18 cellular contexts compared by ENCODE assay signal in genomic region chr14:72839753-72840390, GRCh38. TPM values are rescaled to one million over a fixed set of nuclear protein-coding genes. Genes with fewer than 3 reads are reported as not detected.
DNase-seq lines count a peak whose midpoint lies in the region; ATAC-seq, FAIRE-seq and TF ChIP-seq lines count a peak whose summit lies in the region.
"Had no signal": no experiment of that assay in that cellular context is flagged by ENCODE, and none has a peak within 500 bp of the region (broad histone marks: within the 10 kb centered on the region; RNA-seq: fewer than 3 reads in every experiment).

No MANE protein-coding gene starts in this region.

- ATAC-seq in Right ventricle myocardium inferior (no peak), left lobe of liver (peak; percentile 90), pancreas (peak in 3 of 4 donors; percentile 40 to 87 (median 55)), HG02678 (IDR thresholded peaks at IDR 0.05; ENCODE audit: unreplicated experiment) (no peak)
- ATAC-seq: CD8-positive, alpha-beta T cell; HCT116 had no signal

- no peak for FAIRE-seq in pancreas (lab: Jason Lieb, UNC)

- no peaks in the 10 kb centered on the region for H3K9me3 ChIP-seq in left ventricle myocardium inferior (replicated peaks)
- H3K9me3 ChIP-seq in pancreas: no peaks in the 10 kb centered on the region
- H3K9me3 ChIP-seq in testis: no peaks in the 10 kb centered on the region
- H3K9me3 ChIP-seq: BLaER1 treated with 17β-estradiol and CSF1 and Interleukin-3, amounts not matched to agents 10 nM and 100 nM had no signal

- TF ChIP-seq CTCF in left ventricle myocardium inferior (IDR thresholded peaks at IDR 0.05; ENCODE audit: borderline replicate concordance) (no peak), pancreas (IDR thresholded peaks at IDR 0.05) (no peak), testis (IDR thresholded peaks at IDR 0.05) (no peak)

- no peak for TF ChIP-seq POLR2A in testis (IDR thresholded peaks at IDR 0.05)

- H3K27me3 ChIP-seq in left ventricle myocardium inferior (ENCODE audit: low read depth) (no peaks in the 10 kb centered on the region), pancreas (no peaks in the 10 kb centered on the region), testis (no peaks in the 10 kb centered on the region)
- H3K27me3 ChIP-seq: BLaER1 treated with 17β-estradiol and CSF1 and Interleukin-3, amounts not matched to agents 10 nM and 100 nM had no signal

- H3K27ac ChIP-seq in left ventricle myocardium inferior (replicated peaks) (peak overlapping the region; percentile 28), pancreas (no peak overlapping the region), testis (no peak overlapping the region)
- H3K27ac ChIP-seq: BLaER1 treated with 17β-estradiol and CSF1 and Interleukin-3, amounts not matched to agents 10 nM and 100 nM had no signal

- intact Hi-C loops in left ventricle myocardium inferior (cut with micrococcal nuclease) (no loop called here), Right ventricle myocardium inferior (cut with DNase I) (no loop called here), pancreas (cut with DNase I) (no loop called here), testis (cut with DNase I; ENCODE audit: low total_unique reads) (no loop called here)

- WGBS in pancreas, 2 donors: 33 to 38% methylated on average over 8 of the region's 8 CpGs
- WGBS in testis, 2 donors: 63 to 74% methylated on average over 7 to 8 of the region's 8 CpGs

- no peak overlapping the region for H3K4me3 ChIP-seq in left ventricle myocardium inferior
- H3K4me3 ChIP-seq in pancreas: no peak overlapping the region
- H3K4me3 ChIP-seq in testis: no peak overlapping the region
- H3K4me3 ChIP-seq: BLaER1 treated with 17β-estradiol and CSF1 and Interleukin-3, amounts not matched to agents 10 nM and 100 nM had no signal

- H3K4me1 ChIP-seq in left ventricle myocardium inferior: peaks cover 29% of the 10 kb centered on the region
- H3K4me1 ChIP-seq in pancreas: no peaks in the 10 kb centered on the region
- H3K4me1 ChIP-seq in testis: peaks cover 7% of the 10 kb centered on the region
- H3K4me1 ChIP-seq: BLaER1 treated with 17β-estradiol and CSF1 and Interleukin-3, amounts not matched to agents 10 nM and 100 nM had no signal

- H3K36me3 ChIP-seq in left ventricle myocardium inferior (no peaks in the 10 kb centered on the region), pancreas (no peaks in the 10 kb centered on the region), testis (ENCODE audit: low read depth, missing control alignments) (no peaks in the 10 kb centered on the region)
- H3K36me3 ChIP-seq: BLaER1 treated with 17β-estradiol and CSF1 and Interleukin-3, amounts not matched to agents 10 nM and 100 nM had no signal

- DNase-seq in left ventricle myocardium inferior (no peak), Right ventricle myocardium inferior (ENCODE audit: missing footprints) (no peak), left lobe of liver (ENCODE audit: low spot score) (peak; percentile 53), pancreas (no peak), testis (peak; percentile 55), NCI-H510A treated with DMSO at 0.1 percent for 48 hours (lab: John Stamatoyannopoulos, UW) (no peak), SW 1271 (lab: John Stamatoyannopoulos, UW) (no peak)
- DNase-seq: 8988T; Calu3; CD8-positive, alpha-beta T cell; DMS79 treated with DMSO at 0.1 percent for 48 hours; GF-D8; GOT3; H7; HFFc6 had no signal

RNA-seq across cellular contexts. Expression of gene DPF3, which starts 54.0 kb away (rescaled TPM):
- total RNA-seq in left ventricle myocardium inferior (37.7 TPM), Right ventricle myocardium inferior (27.3 TPM), left lobe of liver (5.2 TPM), pancreas (1 to 10 TPM in 3 of 6 donors, under 1 TPM in 3; 0.14 to 1.3 (median 1.1) TPM), testis (10 to 100 TPM; 14.6 to 41.6 TPM)
- polyA plus RNA-seq in pancreas (under 1 TPM; 0.46 to 0.77 TPM), testis (ENCODE audit: insufficient read depth, low read depth, low replicate concordance) (26.4 TPM)

Comparison
In these comparisons a context has a peak if more than half of its experiments do, and no peak if none do; other contexts are left out.
1. DNase-seq: peak in left lobe of liver (single experiment) and testis (single experiment); none in left ventricle myocardium inferior (single experiment), Right ventricle myocardium inferior (single experiment), pancreas (0 of 6), NCI-H510A treated with DMSO at 0.1 percent for 48 hours (single experiment) and SW 1271 (0 of 2).
2. ATAC-seq: peak in left lobe of liver (single experiment) and pancreas (3 of 4); none in Right ventricle myocardium inferior (single experiment) and HG02678 (single experiment).